30 cellular contexts compared by ENCODE assay signal in the genomic region with DNA sequence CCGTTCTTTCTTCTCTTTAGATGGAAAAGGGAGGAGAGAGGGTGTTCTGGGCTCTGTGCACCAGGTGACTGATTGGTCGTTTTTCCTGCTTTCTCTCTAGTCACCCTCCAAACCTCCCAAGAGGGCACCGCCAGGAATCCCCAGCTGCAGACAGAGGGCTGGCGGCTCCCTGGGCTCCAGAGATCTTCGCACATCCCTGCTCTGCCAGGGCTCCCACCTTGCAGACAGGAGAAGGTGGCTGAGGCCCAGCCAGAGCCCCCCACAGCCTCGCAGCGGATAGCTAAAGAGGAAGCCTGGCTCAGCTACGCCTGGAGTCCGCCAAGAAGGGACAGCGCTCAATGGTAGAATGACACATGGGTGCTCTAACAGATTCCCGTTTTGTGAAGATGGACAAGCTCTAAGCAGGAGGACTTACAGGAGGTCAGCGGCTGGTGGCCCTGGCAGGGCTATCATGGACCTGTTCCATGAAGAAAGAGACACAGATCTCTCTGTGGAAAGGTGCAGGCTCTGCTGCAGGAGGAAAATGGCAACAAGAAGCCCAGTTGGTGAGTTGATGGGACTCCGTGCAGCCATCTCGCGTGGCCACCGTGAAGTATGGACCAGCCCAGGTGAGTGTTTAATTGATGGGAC.
"Had no signal": no experiment of that assay in that cellular context is flagged by ENCODE, and none has a peak within 500 bp of the region (broad histone marks: within the 10 kb centered on the region; RNA-seq: fewer than 3 reads in every experiment).

No MANE protein-coding gene starts in this region.

- H3K36me3 ChIP-seq: ascending aorta, breast epithelium, cardiac muscle cell, esophagus muscularis mucosa, gastrocnemius medialis had no signal

- H3K4me3 Mint-ChIP-seq: activated CD4-positive, alpha-beta memory T cell treated with anti-CD3 and anti-CD28 coated beads, Interleukin-2, amount 10 ng/mL, durations not matched to agents 7 days and 5 days; activated CD4-positive, alpha-beta T cell treated with anti-CD3 and anti-CD28 coated beads, Interleukin-2, amount 10 ng/mL, durations not matched to agents 7 days and 5 days; activated naive CD4-positive, alpha-beta T cell treated with anti-CD3 and anti-CD28 coated beads for 36 hours; activated naive CD8-positive, alpha-beta T cell treated with anti-CD3 and anti-CD28 coated beads, Interleukin-2, amount 10 ng/mL, durations not matched to agents 7 days and 5 days; activated T-cell treated with anti-CD3 and anti-CD28 coated beads, Interleukin-2, amount 50 U/mL, for 24 hours; activated T-cell treated with anti-CD3 and anti-CD28 coated beads, Interleukin-2, amount 50 U/mL, for 72 hours; brain; dendritic cell treated with granulocyte-macrophage colony-stimulating factor and Interleukin-4, amounts not matched to agents 40 ng/mL and 50 ng/mL, for 4 days; WTC11 had no signal

- DNase-seq: activated CD4-positive, alpha-beta memory T cell treated with anti-CD3 and anti-CD28 coated beads, Interleukin-2, amount 10 ng/mL, durations not matched to agents 7 days and 5 days; activated CD4-positive, alpha-beta T cell treated with anti-CD3 and anti-CD28 coated beads for 1 hour; activated CD4-positive, alpha-beta T cell treated with anti-CD3 and anti-CD28 coated beads for 4 hours; activated CD4-positive, alpha-beta T cell treated with anti-CD3 and anti-CD28 coated beads, Interleukin-2, amount 10 ng/mL, durations not matched to agents 7 days and 5 days; activated CD4-positive, alpha-beta T cell treated with anti-CD3 and anti-CD28 coated beads, Interleukin-2, amount 50 U/mL, for 4 hours; activated CD8-positive, alpha-beta memory T cell treated with anti-CD3 and anti-CD28 coated beads, Interleukin-2, amount 50 U/mL, for 48 hours; activated naive CD4-positive, alpha-beta T cell treated with anti-CD3 and anti-CD28 coated beads for 36 hours; activated naive CD8-positive, alpha-beta T cell treated with anti-CD3 and anti-CD28 coated beads, Interleukin-2, amount 10 ng/mL, durations not matched to agents 7 days and 5 days; activated T-cell treated with anti-CD3 and anti-CD28 coated beads for 4 hours; activated T-cell treated with anti-CD3 and anti-CD28 coated beads, Interleukin-2, amount 50 U/mL, for 72 hours; central memory CD4-positive, alpha-beta T cell; cerebellar nuclear complex; effector memory CD4-positive, alpha-beta T cell; erythroblast; foreskin keratinocyte; gastrocnemius medialis; glutamatergic neuron; T-helper 2 cell had no signal

- H3K27me3 Mint-ChIP-seq: activated CD4-positive, alpha-beta memory T cell treated with anti-CD3 and anti-CD28 coated beads, Interleukin-2, amount 10 ng/mL, durations not matched to agents 7 days and 5 days; activated CD4-positive, alpha-beta T cell treated with anti-CD3 and anti-CD28 coated beads, Interleukin-2, amount 10 ng/mL, durations not matched to agents 7 days and 5 days; activated naive CD8-positive, alpha-beta T cell treated with anti-CD3 and anti-CD28 coated beads, Interleukin-2, amount 10 ng/mL, durations not matched to agents 7 days and 5 days; dendritic cell treated with granulocyte-macrophage colony-stimulating factor and Interleukin-4, amounts not matched to agents 40 ng/mL and 50 ng/mL, for 4 days had no signal

- H3K27ac ChIP-seq: ascending aorta, breast epithelium, cardiac muscle cell, coronary artery, dorsolateral prefrontal cortex, esophagus muscularis mucosa, foreskin keratinocyte, gastrocnemius medialis, VCaP had no signal

- H3K4me1 Mint-ChIP-seq: activated CD4-positive, alpha-beta memory T cell treated with anti-CD3 and anti-CD28 coated beads, Interleukin-2, amount 10 ng/mL, durations not matched to agents 7 days and 5 days; activated CD4-positive, alpha-beta T cell treated with anti-CD3 and anti-CD28 coated beads, Interleukin-2, amount 10 ng/mL, durations not matched to agents 7 days and 5 days; activated naive CD8-positive, alpha-beta T cell treated with anti-CD3 and anti-CD28 coated beads, Interleukin-2, amount 10 ng/mL, durations not matched to agents 7 days and 5 days; WTC11 had no signal

- H3K27ac Mint-ChIP-seq: activated CD4-positive, alpha-beta memory T cell treated with anti-CD3 and anti-CD28 coated beads, Interleukin-2, amount 10 ng/mL, durations not matched to agents 7 days and 5 days; activated CD4-positive, alpha-beta T cell treated with anti-CD3 and anti-CD28 coated beads, Interleukin-2, amount 10 ng/mL, durations not matched to agents 7 days and 5 days; activated naive CD4-positive, alpha-beta T cell treated with anti-CD3 and anti-CD28 coated beads for 36 hours; activated naive CD4-positive, alpha-beta T cell treated with anti-CD3 and anti-CD28 coated beads, Interleukin-2, amount 50 U/mL, for 72 hours; activated naive CD8-positive, alpha-beta T cell treated with anti-CD3 and anti-CD28 coated beads, Interleukin-2, amount 10 ng/mL, durations not matched to agents 7 days and 5 days; activated T-cell treated with anti-CD3 and anti-CD28 coated beads, Interleukin-2, amount 50 U/mL, for 24 hours; activated T-cell treated with anti-CD3 and anti-CD28 coated beads, Interleukin-2, amount 50 U/mL, for 72 hours; brain; dendritic cell treated with granulocyte-macrophage colony-stimulating factor and Interleukin-4, amounts not matched to agents 40 ng/mL and 50 ng/mL, for 4 days; WTC11 had no signal

- H3K4me3 ChIP-seq: ascending aorta, breast epithelium, cardiac muscle cell, coronary artery, dorsolateral prefrontal cortex, esophagus muscularis mucosa, gastrocnemius medialis had no signal

- H3K4me1 ChIP-seq: ascending aorta, breast epithelium, esophagus muscularis mucosa, foreskin keratinocyte, gastrocnemius medialis had no signal

- H3K9me3 ChIP-seq: ascending aorta, breast epithelium, esophagus muscularis mucosa, gastrocnemius medialis had no signal

- H3K27me3 ChIP-seq: ascending aorta, cardiac muscle cell, dorsolateral prefrontal cortex, foreskin keratinocyte, gastrocnemius medialis had no signal

- H3K9me3 Mint-ChIP-seq: activated CD4-positive, alpha-beta memory T cell treated with anti-CD3 and anti-CD28 coated beads, Interleukin-2, amount 10 ng/mL, durations not matched to agents 7 days and 5 days; activated CD4-positive, alpha-beta T cell treated with anti-CD3 and anti-CD28 coated beads, Interleukin-2, amount 10 ng/mL, durations not matched to agents 7 days and 5 days; activated naive CD4-positive, alpha-beta T cell treated with anti-CD3 and anti-CD28 coated beads for 36 hours; activated naive CD8-positive, alpha-beta T cell treated with anti-CD3 and anti-CD28 coated beads, Interleukin-2, amount 10 ng/mL, durations not matched to agents 7 days and 5 days; activated T-cell treated with anti-CD3 and anti-CD28 coated beads, Interleukin-2, amount 50 U/mL, for 24 hours had no signal

- H3K36me3 Mint-ChIP-seq: activated naive CD4-positive, alpha-beta T cell treated with anti-CD3 and anti-CD28 coated beads, Interleukin-2, amount 50 U/mL, for 72 hours; activated naive CD8-positive, alpha-beta T cell treated with anti-CD3 and anti-CD28 coated beads, Interleukin-2, amount 10 ng/mL, durations not matched to agents 7 days and 5 days; brain; WTC11 had no signal
